Comparison of ENCODE assay signal across 21 cellular contexts in genomic region chr12:105764216-105764835, GRCh38.
"Had no signal": no experiment of that assay in that cellular context is flagged by ENCODE, and none has a peak within 500 bp of the region (broad histone marks: within the 10 kb centered on the region; RNA-seq: fewer than 3 reads in every experiment).

No MANE protein-coding gene starts in this region.

- H3K36me3 Mint-ChIP-seq: activated naive CD4-positive, alpha-beta T cell treated with anti-CD3 and anti-CD28 coated beads, Interleukin-2, amount 50 U/mL, for 72 hours; natural killer cell; WTC11 had no signal

- H3K27ac Mint-ChIP-seq: activated naive CD4-positive, alpha-beta T cell treated with anti-CD3 and anti-CD28 coated beads, Interleukin-2, amount 50 U/mL, for 72 hours; dendritic cell treated with granulocyte-macrophage colony-stimulating factor and Interleukin-4, amounts not matched to agents 40 ng/mL and 50 ng/mL, for 4 days; natural killer cell; T-helper 1 cell treated with Interleukin-12 subunit alpha and Interleukin-12 subunit beta and Interleukin-4 antibody, amounts not matched to agents 30 μg/mL and 1 μg/mL, for 36 hours; WTC11 had no signal

- ATAC-seq: activated naive CD4-positive, alpha-beta T cell treated with anti-CD3 and anti-CD28 coated beads, Interleukin-2, amount 50 U/mL, for 72 hours; body of pancreas; left lobe of liver; natural killer cell; stimulated activated naive CD8-positive, alpha-beta T cell treated with anti-CD3 and anti-CD28 coated beads, Interleukin-15, Interleukin-2, amounts not matched to agents 100 U/mL and 50 U/mL, for 24 hours; upper lobe of right lung; WTC11 had no signal

- H3K9me3 Mint-ChIP-seq: dendritic cell treated with granulocyte-macrophage colony-stimulating factor and Interleukin-4, amounts not matched to agents 40 ng/mL and 50 ng/mL, for 4 days; T-helper 1 cell treated with Interleukin-12 subunit alpha and Interleukin-12 subunit beta and Interleukin-4 antibody, amounts not matched to agents 30 μg/mL and 1 μg/mL, for 36 hours had no signal

- H3K4me3 Mint-ChIP-seq: dendritic cell treated with granulocyte-macrophage colony-stimulating factor and Interleukin-4, amounts not matched to agents 40 ng/mL and 50 ng/mL, for 4 days; natural killer cell; T-helper 1 cell treated with Interleukin-12 subunit alpha and Interleukin-12 subunit beta and Interleukin-4 antibody, amounts not matched to agents 30 μg/mL and 1 μg/mL, for 36 hours; WTC11 had no signal

- H3K4me1 Mint-ChIP-seq: natural killer cell had no signal

- H3K4me3 ChIP-seq: adrenal gland, body of pancreas, ovary, prostate gland, thyroid gland, upper lobe of right lung had no signal

- DNase-seq: activated T-cell treated with anti-CD3 and anti-CD28 coated beads, Interleukin-2, amount 50 U/mL, for 1 hour; adrenal gland; body of pancreas; effector CD8-positive, alpha-beta T cell; erythroblast; foreskin fibroblast; midbrain; natural killer cell; ovary; stimulated activated CD4-positive, alpha-beta T cell treated with anti-CD3 and anti-CD28 coated beads, Interleukin-4, amount 100 ng/mL, for 4 hours; stimulated activated naive CD8-positive, alpha-beta T cell treated with anti-CD3 and anti-CD28 coated beads, Interleukin-15, Interleukin-2, amounts not matched to agents 100 U/mL and 50 U/mL, for 24 hours; substantia nigra; T1000; thyroid gland; upper lobe of right lung had no signal
